2 cellular contexts compared by ENCODE assay signal in the genomic region with DNA sequence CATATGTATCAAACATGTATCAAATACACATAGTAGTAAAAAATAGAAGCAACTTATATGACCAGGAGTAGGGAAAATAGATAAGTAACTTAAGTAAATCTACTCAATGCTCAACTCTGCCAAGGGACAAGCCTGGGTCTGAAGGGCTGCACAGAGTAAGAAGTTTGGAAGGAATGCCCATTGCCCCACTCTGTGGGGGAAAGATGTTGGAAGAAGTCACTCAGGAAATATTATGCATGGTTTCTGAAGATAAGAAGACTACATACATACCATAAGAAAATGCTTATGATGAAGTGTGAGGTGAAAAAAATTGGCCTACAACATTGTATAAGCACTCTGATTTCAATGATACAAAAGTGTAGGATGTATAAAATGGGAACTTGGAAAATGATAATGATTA.
TF ChIP-seq lines count a peak whose summit lies in the region.

No MANE protein-coding gene starts in this region.

TF ChIP-seq in IMR-90, 13 proteins besides CTCF, POLR2A, EP300 and RAD21:
- TF ChIP-seq CHD1 (IDR thresholded peaks at IDR 0.05; ENCODE audit: low read depth, low read length) (no peak), NFE2L2 (IDR thresholded peaks at IDR 0.05; ENCODE audit: low read depth, low read length) (no peak), FOS (IDR thresholded peaks at IDR 0.05; ENCODE audit: low read depth, low read length) (no peak), RCOR1 (IDR thresholded peaks at IDR 0.05; ENCODE audit: insufficient replicate concordance, low read length) (no peak), CEBPB (IDR thresholded peaks at IDR 0.05; ENCODE audit: low read depth, low read length) (no peak), SMC3 (IDR thresholded peaks at IDR 0.05; ENCODE audit: low read depth, low read length) (no peak), MAFK (IDR thresholded peaks at IDR 0.05; ENCODE audit: low read depth, low read length) (no peak), MAZ (IDR thresholded peaks at IDR 0.05; ENCODE audit: borderline replicate concordance, low read depth, low read length) (no peak)
- TF ChIP-seq, protein P1, sequence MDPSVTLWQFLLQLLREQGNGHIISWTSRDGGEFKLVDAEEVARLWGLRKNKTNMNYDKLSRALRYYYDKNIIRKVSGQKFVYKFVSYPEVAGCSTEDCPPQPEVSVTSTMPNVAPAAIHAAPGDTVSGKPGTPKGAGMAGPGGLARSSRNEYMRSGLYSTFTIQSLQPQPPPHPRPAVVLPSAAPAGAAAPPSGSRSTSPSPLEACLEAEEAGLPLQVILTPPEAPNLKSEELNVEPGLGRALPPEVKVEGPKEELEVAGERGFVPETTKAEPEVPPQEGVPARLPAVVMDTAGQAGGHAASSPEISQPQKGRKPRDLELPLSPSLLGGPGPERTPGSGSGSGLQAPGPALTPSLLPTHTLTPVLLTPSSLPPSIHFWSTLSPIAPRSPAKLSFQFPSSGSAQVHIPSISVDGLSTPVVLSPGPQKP (IDR thresholded peaks at IDR 0.05; ENCODE audit: borderline replicate concordance, low read depth, low read length) = no peak

TF ChIP-seq in K562, 482 proteins besides CTCF, POLR2A, EP300 and RAD21:
- TF ChIP-seq ARID1B (IDR thresholded peaks at IDR 0.05) (peak; percentile 26), TCF3 (CRISPR knock-in tag; IDR thresholded peaks at IDR 0.05) (peak; percentile 42; the same call in 1 of the 2 replicates), NEUROD1 (IDR thresholded peaks at IDR 0.05; ENCODE audit: borderline replicate concordance, low read depth, low read length, partially characterized antibody) (no peak)
- TF ChIP-seq, protein P2, sequence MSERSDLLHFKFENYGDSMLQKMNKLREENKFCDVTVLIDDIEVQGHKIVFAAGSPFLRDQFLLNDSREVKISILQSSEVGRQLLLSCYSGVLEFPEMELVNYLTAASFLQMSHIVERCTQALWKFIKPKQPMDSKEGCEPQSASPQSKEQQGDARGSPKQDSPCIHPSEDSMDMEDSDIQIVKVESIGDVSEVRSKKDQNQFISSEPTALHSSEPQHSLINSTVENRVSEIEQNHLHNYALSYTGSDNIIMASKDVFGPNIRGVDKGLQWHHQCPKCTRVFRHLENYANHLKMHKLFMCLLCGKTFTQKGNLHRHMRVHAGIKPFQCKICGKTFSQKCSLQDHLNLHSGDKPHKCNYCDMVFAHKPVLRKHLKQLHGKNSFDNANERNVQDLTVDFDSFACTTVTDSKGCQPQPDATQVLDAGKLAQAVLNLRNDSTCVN (CRISPR knock-in tag; IDR thresholded peaks at IDR 0.05) = no peak
